In genomic region chr4:185396724-185397402, GRCh38 we compare ENCODE assay signal across 8 cellular contexts. TPM values are rescaled to one million over a fixed set of nuclear protein-coding genes. Genes with fewer than 3 reads are reported as not detected.
A peak's percentile ranks its signal among the peaks of the same experiment; 100 is the strongest.
DNase-seq lines count a peak whose midpoint lies in the region; ATAC-seq and TF ChIP-seq lines count a peak whose summit lies in the region.

ANKRD37 (plus strand) TSS chr4:185396841; CDS start chr4:185396924, 83 bp downstream.

- no peaks in the 10 kb centered on the region for H4K20me1 ChIP-seq in neural progenitor cell (ENCODE audit: low read depth)

- peaks cover 7% of the 10 kb centered on the region for H3K9me3 Mint-ChIP-seq in glutamatergic neuron (ENCODE audit: unreplicated experiment)
- peaks cover 3% of the 10 kb centered on the region for H3K9me3 Mint-ChIP-seq in neural progenitor cell

- peak within 1 kb of the TSS; percentile 80 for H3K4me2 ChIP-seq in neural progenitor cell

- H3K4me1 ChIP-seq in neural progenitor cell = peaks cover 12% of the 10 kb centered on the region

- no peaks in the 10 kb centered on the region for H3K79me2 ChIP-seq in neural progenitor cell (ENCODE audit: low read depth)

- no peaks in the 10 kb centered on the region for H3K9me3 ChIP-seq in neural progenitor cell (ENCODE audit: low read depth)

- TF ChIP-seq CTCF in glutamatergic neuron (IDR thresholded peaks at IDR 0.05; ENCODE audit: partially characterized antibody, unreplicated experiment) (no peak), neural progenitor cell (IDR thresholded peaks at IDR 0.05) (no peak)

- H3K27me3 ChIP-seq in neural progenitor cell = peaks cover 12% of the 10 kb centered on the region

- peak within 1 kb of the TSS; percentile 88 for H3K4me3 Mint-ChIP-seq in glutamatergic neuron (ENCODE audit: unreplicated experiment)
- peak within 1 kb of the TSS; percentile 88 for H3K4me3 Mint-ChIP-seq in neural progenitor cell

- H3K27ac Mint-ChIP-seq in glutamatergic neuron (ENCODE audit: unreplicated experiment) (peak within 1 kb of the TSS; percentile 85), neural progenitor cell (peak within 1 kb of the TSS; percentile 98)

- H3K36me3 Mint-ChIP-seq in glutamatergic neuron (ENCODE audit: unreplicated experiment) (no peaks in the 10 kb centered on the region), neural progenitor cell (peaks cover 7% of the 10 kb centered on the region)

- peak within 1 kb of the TSS; percentile 44 for H3K4me3 ChIP-seq in neural progenitor cell

- peaks cover 38% of the 10 kb centered on the region for H3F3A ChIP-seq in neural progenitor cell (ENCODE audit: low read depth)

- H2AFZ ChIP-seq in neural progenitor cell (replicated peaks) = peak within 1 kb of the TSS; percentile 65

- ATAC-seq in HG02571 (IDR thresholded peaks at IDR 0.05; ENCODE audit: unreplicated experiment) = no peak

- DNase-seq in NCI-H82 (lab: John Stamatoyannopoulos, UW) (peak; percentile 60), NCI-H82 treated with DMSO at 0.1 percent for 48 hours (lab: John Stamatoyannopoulos, UW; ENCODE audit: unreplicated experiment) (no peak), LHCN-M2 (ENCODE audit: low read depth) (peak; percentile 78), glutamatergic neuron (peak; percentile 45), neural progenitor cell (ENCODE audit: low spot score) (no peak), NCI-H187 treated with DMSO at 0.1 percent for 48 hours (lab: John Stamatoyannopoulos, UW) (no peak)
- DNase-seq in activated CD8-positive, alpha-beta memory T cell treated with anti-CD3 and anti-CD28 coated beads, Interleukin-2, amount 50 U/mL, for 48 hours = peak; percentile 57

- H3K27me3 Mint-ChIP-seq in glutamatergic neuron (ENCODE audit: unreplicated experiment) (peaks cover 9% of the 10 kb centered on the region), neural progenitor cell (ENCODE audit: insufficient read depth, low read depth) (peaks cover 5% of the 10 kb centered on the region)

- H3K9ac ChIP-seq in neural progenitor cell = no peak within 1 kb of the TSS

- peak within 1 kb of the TSS; percentile 73 for H3K27ac ChIP-seq in neural progenitor cell

- peaks cover 9% of the 10 kb centered on the region for H3K36me3 ChIP-seq in neural progenitor cell

- peaks cover 8% of the 10 kb centered on the region for H3K4me1 Mint-ChIP-seq in glutamatergic neuron (ENCODE audit: low read depth, unreplicated experiment)
- H3K4me1 Mint-ChIP-seq in neural progenitor cell = peaks cover 22% of the 10 kb centered on the region

RNA-seq across cellular contexts. Expression of gene ANKRD37, which starts in this region (rescaled TPM):
- total RNA-seq in LHCN-M2 (2014; rRNA removed) (10.8 and 14.4 TPM in 2 replicates), glutamatergic neuron (ENCODE audit: unreplicated experiment) (4.6 TPM), neural progenitor cell (ENCODE audit: low replicate concordance) (12.5 and 16.3 TPM in 2 replicates)
- polyA plus RNA-seq in LHCN-M2 (2012) = 15.5 TPM

Comparison
In these comparisons a context has a peak if more than half of its experiments do, and no peak if none do; other contexts are left out.
1. DNase-seq: peak in NCI-H82 (single experiment), LHCN-M2 (single experiment), activated CD8-positive, alpha-beta memory T cell treated with anti-CD3 and anti-CD28 coated beads, Interleukin-2, amount 50 U/mL, for 48 hours (single experiment) and glutamatergic neuron (single experiment); none in NCI-H82 treated with DMSO at 0.1 percent for 48 hours (single experiment), neural progenitor cell (single experiment) and NCI-H187 treated with DMSO at 0.1 percent for 48 hours (single experiment).